Comparison of ENCODE assay signal across 18 cellular contexts in the genomic region with DNA sequence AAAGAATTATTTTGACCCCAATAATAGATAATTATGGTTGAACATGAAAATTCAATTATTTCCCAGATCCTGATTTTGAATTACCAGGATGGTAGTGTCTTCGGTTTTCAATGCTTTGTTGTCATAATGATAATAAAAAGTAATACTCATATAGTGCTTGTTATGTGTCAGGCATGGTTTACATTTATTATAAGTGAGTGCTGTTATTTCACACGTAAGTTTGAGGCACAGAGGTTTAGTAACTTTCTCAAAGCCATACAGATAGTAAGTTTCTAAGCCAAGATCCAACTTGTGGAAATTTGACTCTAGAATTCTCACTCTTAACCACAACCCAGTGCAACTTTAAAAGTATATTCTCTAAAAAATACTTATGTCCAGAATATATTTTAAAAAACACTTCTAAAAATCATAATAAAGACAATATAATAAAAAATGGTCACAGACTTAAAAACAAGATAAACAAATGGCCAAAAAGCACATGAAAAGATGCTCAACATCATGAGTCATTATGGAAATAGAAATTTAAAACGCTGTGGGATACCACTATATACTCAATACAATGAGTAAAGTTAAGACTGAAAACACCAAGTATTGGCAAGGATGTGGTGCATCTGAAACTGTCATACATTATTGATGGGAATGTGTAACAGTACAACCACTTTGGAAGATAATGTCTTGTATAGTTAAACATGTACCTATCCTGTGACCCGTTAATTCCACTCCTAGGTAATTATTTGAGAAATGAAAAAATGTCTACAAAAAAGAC. TPM values are rescaled to one million over a fixed set of nuclear protein-coding genes. Genes with fewer than 3 reads are reported as not detected.
A peak's percentile ranks its signal among the peaks of the same experiment; 100 is the strongest.
DNase-seq lines count a peak whose midpoint lies in the region; ATAC-seq lines count a peak whose summit lies in the region.
"Had no signal": no experiment of that assay in that cellular context is flagged by ENCODE, and none has a peak within 500 bp of the region (broad histone marks: within the 10 kb centered on the region; RNA-seq: fewer than 3 reads in every experiment).

No MANE protein-coding gene starts in this region.

- H3K4me1 ChIP-seq in effector memory CD4-positive, alpha-beta T cell (ENCODE audit: control insufficient read depth, insufficient read depth, low read length, poor library complexity, severe bottlenecking), result no peaks in the 10 kb centered on the region

- peaks cover 5% of the 10 kb centered on the region for H3K4me1 Mint-ChIP-seq in activated T-cell treated with anti-CD3 and anti-CD28 coated beads, Interleukin-2, amount 50 U/mL, for 4 hours (ENCODE audit: low read depth)
- H3K4me1 Mint-ChIP-seq in activated T-cell treated with anti-CD3 and anti-CD28 coated beads, Interleukin-2, amount 50 U/mL, for 24 hours (ENCODE audit: low read depth), result peaks cover 20% of the 10 kb centered on the region
- H3K4me1 Mint-ChIP-seq in activated T-helper 17 cell treated with anti-CD3 and anti-CD28 coated beads, Interleukin-2, amount 50 U/mL, for 72 hours, result no peaks in the 10 kb centered on the region

- H3K27ac ChIP-seq in effector memory CD4-positive, alpha-beta T cell (ENCODE audit: insufficient read depth, low read length, poor library complexity, severe bottlenecking), result no peak overlapping the region
- H3K27ac ChIP-seq: lower lobe of right lung, spleen, thyroid gland had no signal

- H3K36me3 Mint-ChIP-seq in activated T-cell treated with anti-CD3 and anti-CD28 coated beads, Interleukin-2, amount 50 U/mL, for 4 hours (ENCODE audit: insufficient read depth), result no peaks in the 10 kb centered on the region
- no peaks in the 10 kb centered on the region for H3K36me3 Mint-ChIP-seq in activated T-cell treated with anti-CD3 and anti-CD28 coated beads, Interleukin-2, amount 50 U/mL, for 24 hours (ENCODE audit: low read depth)
- no peaks in the 10 kb centered on the region for H3K36me3 Mint-ChIP-seq in activated T-helper 17 cell treated with anti-CD3 and anti-CD28 coated beads, Interleukin-2, amount 50 U/mL, for 72 hours (ENCODE audit: low read depth)

- no peaks in the 10 kb centered on the region for H3K27me3 ChIP-seq in effector memory CD4-positive, alpha-beta T cell (replicated peaks; ENCODE audit: control insufficient read depth, insufficient read depth, low read length, poor library complexity, severe bottlenecking)
- H3K27me3 ChIP-seq: spleen, thyroid gland had no signal

- H3K9me3 Mint-ChIP-seq in activated T-cell treated with anti-CD3 and anti-CD28 coated beads, Interleukin-2, amount 50 U/mL, for 4 hours, result no peaks in the 10 kb centered on the region
- no peaks in the 10 kb centered on the region for H3K9me3 Mint-ChIP-seq in activated T-cell treated with anti-CD3 and anti-CD28 coated beads, Interleukin-2, amount 50 U/mL, for 24 hours
- H3K9me3 Mint-ChIP-seq in activated T-helper 17 cell treated with anti-CD3 and anti-CD28 coated beads, Interleukin-2, amount 50 U/mL, for 72 hours, result no peaks in the 10 kb centered on the region
- H3K9me3 Mint-ChIP-seq: GM23338 had no signal

- H3K4me3 ChIP-seq in effector memory CD4-positive, alpha-beta T cell (ENCODE audit: insufficient read depth, low read depth, low read length, poor library complexity, severe bottlenecking), result no peak overlapping the region
- H3K4me3 ChIP-seq: GM23338, lower lobe of right lung, spleen, thyroid gland had no signal

- H3K36me3 ChIP-seq in effector memory CD4-positive, alpha-beta T cell (ENCODE audit: control insufficient read depth, insufficient read depth, low read length), result no peaks in the 10 kb centered on the region
- H3K36me3 ChIP-seq: spleen, thyroid gland had no signal

- H3K27me3 Mint-ChIP-seq in activated T-cell treated with anti-CD3 and anti-CD28 coated beads, Interleukin-2, amount 50 U/mL, for 4 hours (ENCODE audit: low read depth), result peaks cover 16% of the 10 kb centered on the region
- peaks cover 35% of the 10 kb centered on the region for H3K27me3 Mint-ChIP-seq in activated T-cell treated with anti-CD3 and anti-CD28 coated beads, Interleukin-2, amount 50 U/mL, for 24 hours
- H3K27me3 Mint-ChIP-seq in activated T-helper 17 cell treated with anti-CD3 and anti-CD28 coated beads, Interleukin-2, amount 50 U/mL, for 72 hours, result peaks cover 30% of the 10 kb centered on the region

- H3K9me3 ChIP-seq in effector memory CD4-positive, alpha-beta T cell (ENCODE audit: control insufficient read depth, low read length), result no peaks in the 10 kb centered on the region
- H3K9me3 ChIP-seq: lower lobe of right lung, spleen, thyroid gland had no signal

- H3K4me3 Mint-ChIP-seq in activated T-cell treated with anti-CD3 and anti-CD28 coated beads, Interleukin-2, amount 50 U/mL, for 4 hours, result no peak overlapping the region
- no peak overlapping the region for H3K4me3 Mint-ChIP-seq in activated T-cell treated with anti-CD3 and anti-CD28 coated beads, Interleukin-2, amount 50 U/mL, for 24 hours
- no peak overlapping the region for H3K4me3 Mint-ChIP-seq in activated T-helper 17 cell treated with anti-CD3 and anti-CD28 coated beads, Interleukin-2, amount 50 U/mL, for 72 hours
- H3K4me3 Mint-ChIP-seq: GM23338 had no signal

- peak; percentile 34 to 54 for ATAC-seq in activated T-cell treated with anti-CD3 and anti-CD28 coated beads, Interleukin-2, amount 50 U/mL, for 4 hours
- ATAC-seq in HG02870 (IDR thresholded peaks at IDR 0.05; ENCODE audit: unreplicated experiment), result peak; percentile 65
- peak; percentile 84 for ATAC-seq in activated T-helper 17 cell treated with anti-CD3 and anti-CD28 coated beads, Interleukin-2, amount 50 U/mL, for 72 hours (replicated peaks)
- ATAC-seq in stimulated activated naive CD8-positive, alpha-beta T cell treated with anti-CD3 and anti-CD28 coated beads, Interleukin-15, Interleukin-2, amounts not matched to agents 100 U/mL and 50 U/mL, for 24 hours, result peak; percentile 79
- ATAC-seq: GM23338, lower lobe of right lung, Right ventricle myocardium inferior had no signal

- no peak overlapping the region for H3K27ac Mint-ChIP-seq in activated T-cell treated with anti-CD3 and anti-CD28 coated beads, Interleukin-2, amount 50 U/mL, for 24 hours
- no peak overlapping the region for H3K27ac Mint-ChIP-seq in activated T-helper 17 cell treated with anti-CD3 and anti-CD28 coated beads, Interleukin-2, amount 50 U/mL, for 72 hours
- H3K27ac Mint-ChIP-seq: GM23338 had no signal

- no peak for DNase-seq in activated T-cell treated with anti-CD3 and anti-CD28 coated beads, Interleukin-2, amount 50 U/mL, for 4 hours
- DNase-seq in activated T-cell treated with anti-CD3 and anti-CD28 coated beads, Interleukin-2, amount 50 U/mL, for 24 hours, result no peak
- DNase-seq in stimulated activated naive CD8-positive, alpha-beta T cell treated with anti-CD3 and anti-CD28 coated beads, Interleukin-15, Interleukin-2, amounts not matched to agents 100 U/mL and 50 U/mL, for 24 hours, result no peak
- DNase-seq in effector memory CD4-positive, alpha-beta T cell, result no peak
- DNase-seq in occipital lobe (lab: John Stamatoyannopoulos, UW) (no peak), 8988T (no peak)
- DNase-seq: ACHN; activated naive CD4-positive, alpha-beta T cell treated with Interleukin-2 at 50 U/mL for 16 hours; lower lobe of right lung; NCI-H1417 treated with DMSO at 0.1 percent for 48 hours; NCI-H526; spleen; T-helper 9 cell; thyroid gland had no signal

RNA-seq across cellular contexts. Expression of gene SPRED1, which starts 45.2 kb away (rescaled TPM):
- total RNA-seq in activated T-cell treated with anti-CD3 and anti-CD28 coated beads, Interleukin-2, amount 50 U/mL, for 4 hours, result 1 to 10 TPM; 4.3 to 5.5 (median 4.3) TPM
- total RNA-seq in activated T-helper 17 cell treated with anti-CD3 and anti-CD28 coated beads, Interleukin-2, amount 50 U/mL, for 72 hours, result under 1 TPM; 0.09 to 0.19 TPM
- 77.4 TPM for total RNA-seq in occipital lobe

Comparison
In these comparisons a context has a peak if more than half of its experiments do, and no peak if none do; other contexts are left out.
1. RNA of gene SPRED1, which starts 45.2 kb away (total RNA-seq): 77.4 TPM in occipital lobe (single experiment); 4.3 to 5.5 TPM in activated T-cell treated with anti-CD3 and anti-CD28 coated beads, Interleukin-2, amount 50 U/mL, for 4 hours and 0.09 to 0.19 TPM in activated T-helper 17 cell treated with anti-CD3 and anti-CD28 coated beads, Interleukin-2, amount 50 U/mL, for 72 hours; every median in the first group is over 10 times any median in the second.
2. Peak in every context shown above with its lines, with median percentiles within 50 percentile points of each other: ATAC-seq.